ENCODE assay signal across 14 cellular contexts in the genomic region with DNA sequence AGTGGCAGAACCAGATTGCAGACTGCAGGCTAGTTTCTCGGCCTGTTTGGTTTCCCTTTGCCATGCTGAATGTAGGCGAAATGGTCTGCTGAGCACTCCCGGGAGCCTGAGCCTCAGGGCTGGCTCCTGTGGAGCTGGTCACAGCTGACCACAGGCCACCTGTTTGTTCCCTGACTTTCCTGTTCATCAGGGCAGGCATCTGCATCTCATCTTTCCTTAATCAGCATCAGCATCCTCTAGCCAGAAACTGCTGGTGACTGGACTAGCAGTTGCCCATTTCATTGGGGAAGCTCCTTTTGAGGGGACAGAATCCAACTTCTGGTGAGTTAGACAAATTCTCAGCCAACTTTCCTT. TPM values are rescaled to one million over a fixed set of nuclear protein-coding genes. Genes with fewer than 3 reads are reported as not detected.
DNase-seq lines count a peak whose midpoint lies in the region; ATAC-seq and TF ChIP-seq lines count a peak whose summit lies in the region.
"Had no signal": no experiment of that assay in that cellular context is flagged by ENCODE, and none has a peak within 500 bp of the region (broad histone marks: within the 10 kb centered on the region; RNA-seq: fewer than 3 reads in every experiment).

No MANE protein-coding gene starts in this region.

- 83 to 97% methylated on average over 3 of the region's 3 CpGs for WGBS in heart right ventricle, 2 donors
- WGBS in esophagus, 2 donors, result 82 to 84% methylated on average over 3 of the region's 3 CpGs
- WGBS in ovary, 3 donors, result 54 to 64% (median 54%) methylated on average over 3 of the region's 3 CpGs
- 52% methylated on average over 3 of the region's 3 CpGs for WGBS in urinary bladder

- H3K27me3 ChIP-seq in heart right ventricle (no peaks in the 10 kb centered on the region), esophagus (ENCODE audit: control insufficient read depth in 1 of 2, insufficient read depth in 2 of 2, low read length in 2 of 2) (no peaks in the 10 kb centered on the region), ovary (no peaks in the 10 kb centered on the region)

- H3K4me3 ChIP-seq in heart right ventricle (no peak overlapping the region), esophagus (ENCODE audit: low read depth in 1 of 2, low read length in 2 of 2) (no peak overlapping the region), ovary (no peak overlapping the region), urinary bladder (ENCODE audit: low read depth, low read length) (no peak overlapping the region)

- TF ChIP-seq EP300 in ovary (IDR thresholded peaks at IDR 0.05), result no peak

- no peaks in the 10 kb centered on the region for H3K9me3 ChIP-seq in heart right ventricle
- peaks cover 0 to 2% of the 10 kb centered on the region in 2 donors for H3K9me3 ChIP-seq in esophagus (ENCODE audit: control insufficient read depth in 2 of 2, insufficient read depth in 1 of 2, low read depth in 1 of 2, low read length in 1 of 2)
- no peaks in the 10 kb centered on the region for H3K9me3 ChIP-seq in ovary
- H3K9me3 ChIP-seq: Caco-2 had no signal

- TF ChIP-seq POLR2A in ovary (IDR thresholded peaks at IDR 0.05), result no peak

- ATAC-seq in heart right ventricle, result no peak
- ATAC-seq in GM18517 (IDR thresholded peaks at IDR 0.05; ENCODE audit: unreplicated experiment), result no peak
- ATAC-seq in GM19463 (IDR thresholded peaks at IDR 0.05; ENCODE audit: unreplicated experiment), result no peak

- TF ChIP-seq CTCF in heart right ventricle (IDR thresholded peaks at IDR 0.05) (no peak), ovary (IDR thresholded peaks at IDR 0.05) (no peak)

- DNase-seq in heart right ventricle, result no peak
- DNase-seq in cardiac septum (ENCODE audit: low spot score), result no peak
- no peak for DNase-seq in ovary
- no peak for DNase-seq in stimulated activated CD4-positive, alpha-beta T cell treated with anti-CD3 and anti-CD28 coated beads, Interleukin-4, amount 100 ng/mL, for 4 hours
- DNase-seq: activated naive CD4-positive, alpha-beta T cell treated with anti-CD3 and anti-CD28 coated beads for 36 hours; Caco-2; naive B cell; NCI-H1092 treated with DMSO at 0.1 percent for 48 hours; NCI-H446; T-helper 9 cell had no signal

- H3K4me1 ChIP-seq in heart right ventricle, result peaks cover 0 to 77% (median 35%) of the 10 kb centered on the region in 9 donors
- peaks cover 7 to 11% of the 10 kb centered on the region in 2 donors for H3K4me1 ChIP-seq in esophagus (ENCODE audit: control insufficient read depth in 2 of 2, insufficient read depth in 2 of 2, low read length in 1 of 2)
- H3K4me1 ChIP-seq in ovary (ENCODE audit: insufficient read depth), result peaks cover 53% of the 10 kb centered on the region
- H3K4me1 ChIP-seq in urinary bladder (ENCODE audit: insufficient read depth), result peaks cover 1% of the 10 kb centered on the region

- H3K27ac ChIP-seq in heart right ventricle, result peak overlapping the region in 8 of 10 donors; percentile 55 to 88 (median 79)
- H3K27ac ChIP-seq in esophagus (ENCODE audit: low read depth in 2 of 2, low read length in 1 of 2), result peak overlapping the region; percentile 56 to 65
- H3K27ac ChIP-seq in ovary, result peak overlapping the region; percentile 87 to 96
- H3K27ac ChIP-seq in urinary bladder (ENCODE audit: low read depth), result peak overlapping the region; percentile 76

- intact Hi-C loops in heart right ventricle (cut with DNase I) (loop anchor here in 1 of 10 donors (2.0 kb wide), 1 partner anchor 21 kb away; the partner anchor contains the start of gene C11orf96), cardiac septum (cut with DNase I) (loop anchor here (5.0 kb wide), 1 partner anchor 110 kb away; no protein-coding TSS in a partner anchor), ovary (cut with DNase I) (no loop called here)

- H3K36me3 ChIP-seq in heart right ventricle, result peaks cover 0 to 48% (median 10%) of the 10 kb centered on the region in 9 donors
- peaks cover 0 to 7% of the 10 kb centered on the region in 2 donors for H3K36me3 ChIP-seq in esophagus (ENCODE audit: control insufficient read depth in 2 of 2, insufficient read depth in 2 of 2, low read length in 1 of 2)
- no peaks in the 10 kb centered on the region for H3K36me3 ChIP-seq in ovary
- H3K36me3 ChIP-seq in urinary bladder (ENCODE audit: insufficient read depth), result no peaks in the 10 kb centered on the region

RNA-seq across cellular contexts. Expression of gene C11orf96, which starts 20.2 kb away (rescaled TPM):
- total RNA-seq in heart right ventricle (10 to 100 TPM in 8 of 10 donors, 1 to 10 TPM in 2; 8.4 to 64.9 (median 25.7) TPM), cardiac septum (42.0 TPM), ovary (1,000 to 10,000 TPM in 2 of 7 donors, 100 to 1,000 TPM in 5; 213 to 1,276 (median 506) TPM), urinary bladder (21.4 TPM)
- polyA plus RNA-seq in heart right ventricle (10 to 100 TPM; 24.1 to 37.7 TPM), esophagus (10 to 100 TPM in 1 of 2 donors, 1 to 10 TPM in 1; 4.8 to 38.4 TPM), ovary (100 to 1,000 TPM in 1 of 2 donors, 10 to 100 TPM in 1; 35.9 to 218 TPM), urinary bladder (226 TPM)
- total RNA-seq: Caco-2 had no signal

RNA-seq across cellular contexts. Expression of gene ALKBH3, which starts 41.6 kb away (rescaled TPM):
- total RNA-seq in heart right ventricle, result 10 to 100 TPM in 9 of 10 donors, 1 to 10 TPM in 1; 9.2 to 20.5 (median 17.8) TPM
- 10 to 100 TPM; 20.1 to 20.4 TPM for polyA plus RNA-seq in heart right ventricle
- total RNA-seq in cardiac septum, result 17.2 TPM
- polyA plus RNA-seq in esophagus, result 10 to 100 TPM; 15.3 to 23.2 TPM
- 10 to 100 TPM; 25.4 to 53.5 (median 32.2) TPM for total RNA-seq in ovary
- 10 to 100 TPM; 30.4 to 36.6 TPM for polyA plus RNA-seq in ovary
- total RNA-seq in urinary bladder, result 30.2 TPM
- polyA plus RNA-seq in urinary bladder, result 27.7 TPM
